ENCODE assay signal across 33 cellular contexts in genomic region chr5:141707535-141707934, GRCh38.
"Had no signal": no experiment of that assay in that cellular context is flagged by ENCODE, and none has a peak within 500 bp of the region (broad histone marks: within the 10 kb centered on the region; RNA-seq: fewer than 3 reads in every experiment).

No MANE protein-coding gene starts in this region.

- DNase-seq: activated B cell treated with CpG ODN at 0.5 μM for 24 hours; activated CD4-positive, alpha-beta T cell treated with anti-CD3 and anti-CD28 coated beads for 48 hours; activated CD4-positive, alpha-beta T cell treated with anti-CD3 and anti-CD28 coated beads, Interleukin-2, amount 50 U/mL, for 1 hour; activated CD4-positive, alpha-beta T cell treated with anti-CD3 and anti-CD28 coated beads, Interleukin-2, amount 50 U/mL, for 48 hours; activated CD8-positive, alpha-beta memory T cell treated with anti-CD3 and anti-CD28 coated beads for 24 hours; activated CD8-positive, alpha-beta T cell treated with anti-CD3 and anti-CD28 coated beads for 36 hours; activated effector memory CD4-positive, alpha-beta T cell treated with Interleukin-2 at 50 U/mL for 16 hours; activated gamma-delta T cell treated with Interleukin-2 at 50 U/mL for 16 hours; activated naive CD4-positive, alpha-beta T cell treated with Interleukin-2 at 50 U/mL for 16 hours; activated naive CD8-positive, alpha-beta T cell treated with anti-CD3 and anti-CD28 coated beads for 36 hours; activated naive CD8-positive, alpha-beta T cell treated with anti-CD3 and anti-CD28 coated beads, Interleukin-2, amount 50 U/mL, for 24 hours; activated T-cell treated with anti-CD3 and anti-CD28 coated beads, Interleukin-2, amount 50 U/mL, for 4 hours; adrenal gland; brain microvascular endothelial cell; caudate nucleus; cortex of kidney; dermis blood vessel endothelial cell; effector CD4-positive, alpha-beta T cell; effector memory CD8-positive, alpha-beta T cell; esophagus squamous epithelium; foreskin melanocyte; heart right ventricle; T-helper 1 cell; T-helper 17 cell; T1000 had no signal

- H3K4me1 Mint-ChIP-seq: activated T-helper 17 cell treated with anti-CD3 and anti-CD28 coated beads, Interleukin-2, amount 50 U/mL, for 72 hours had no signal

- H3K4me3 Mint-ChIP-seq: activated B cell treated with CpG ODN at 0.5 μM for 24 hours; activated CD8-positive, alpha-beta T cell treated with anti-CD3 and anti-CD28 coated beads for 36 hours; activated naive CD4-positive, alpha-beta T cell treated with anti-CD3 and anti-CD28 coated beads, Interleukin-2, amount 50 U/mL, for 24 hours; activated naive CD8-positive, alpha-beta T cell treated with anti-CD3 and anti-CD28 coated beads for 36 hours; activated naive CD8-positive, alpha-beta T cell treated with anti-CD3 and anti-CD28 coated beads, Interleukin-2, amount 50 U/mL, for 24 hours; activated T-cell treated with anti-CD3 and anti-CD28 coated beads, Interleukin-2, amount 50 U/mL, for 4 hours; activated T-helper 17 cell treated with anti-CD3 and anti-CD28 coated beads, Interleukin-2, amount 50 U/mL, for 72 hours; effector memory CD8-positive, alpha-beta T cell; T-helper 17 cell; T-helper 2 cell treated with Interferon-gamma antibody and Interleukin-4, amounts not matched to agents 5 μg/mL and 100 μg/mL, for 36 hours had no signal

- H3K36me3 Mint-ChIP-seq: activated naive CD4-positive, alpha-beta T cell treated with anti-CD3 and anti-CD28 coated beads, Interleukin-2, amount 50 U/mL, for 24 hours; activated naive CD8-positive, alpha-beta T cell treated with anti-CD3 and anti-CD28 coated beads for 36 hours had no signal

- H3K27ac ChIP-seq: adrenal gland, ascending aorta, brain microvascular endothelial cell, epithelial cell of prostate, esophagus squamous epithelium, gastroesophageal sphincter, heart right ventricle, VCaP had no signal

- H3K4me3 ChIP-seq: adrenal gland, ascending aorta, esophagus squamous epithelium, gastroesophageal sphincter, heart right ventricle had no signal

- H3K9me3 Mint-ChIP-seq: activated B cell treated with CpG ODN at 0.5 μM for 24 hours; activated CD8-positive, alpha-beta T cell treated with anti-CD3 and anti-CD28 coated beads for 36 hours; activated naive CD4-positive, alpha-beta T cell treated with anti-CD3 and anti-CD28 coated beads, Interleukin-2, amount 50 U/mL, for 24 hours; activated naive CD8-positive, alpha-beta T cell treated with anti-CD3 and anti-CD28 coated beads for 36 hours; activated naive CD8-positive, alpha-beta T cell treated with anti-CD3 and anti-CD28 coated beads, Interleukin-2, amount 50 U/mL, for 24 hours; activated T-cell treated with anti-CD3 and anti-CD28 coated beads, Interleukin-2, amount 50 U/mL, for 4 hours; activated T-helper 17 cell treated with anti-CD3 and anti-CD28 coated beads, Interleukin-2, amount 50 U/mL, for 72 hours; effector memory CD8-positive, alpha-beta T cell; T-helper 2 cell treated with Interferon-gamma antibody and Interleukin-4, amounts not matched to agents 5 μg/mL and 100 μg/mL, for 36 hours had no signal

- ATAC-seq: activated CD4-positive, CD25-positive, alpha-beta regulatory T cell treated with anti-CD3 and anti-CD28 coated beads, Interleukin-2, amount 50 U/mL, for 24 hours; activated CD8-positive, alpha-beta T cell treated with anti-CD3 and anti-CD28 coated beads for 36 hours; activated naive CD8-positive, alpha-beta T cell treated with anti-CD3 and anti-CD28 coated beads, Interleukin-2, amount 50 U/mL, for 24 hours; activated T-cell treated with anti-CD3 and anti-CD28 coated beads, Interleukin-2, amount 50 U/mL, for 4 hours; activated T-helper 17 cell treated with anti-CD3 and anti-CD28 coated beads, Interleukin-2, amount 50 U/mL, for 72 hours; effector memory CD8-positive, alpha-beta T cell; gastroesophageal sphincter; heart right ventricle; T-helper 17 cell had no signal

- H3K36me3 ChIP-seq: adrenal gland, ascending aorta, brain microvascular endothelial cell, esophagus squamous epithelium, gastroesophageal sphincter, heart right ventricle had no signal

- H3K9me3 ChIP-seq: adrenal gland, ascending aorta, esophagus squamous epithelium, gastroesophageal sphincter, heart right ventricle had no signal

- H3K27ac Mint-ChIP-seq: activated B cell treated with CpG ODN at 0.5 μM for 24 hours; activated CD8-positive, alpha-beta T cell treated with anti-CD3 and anti-CD28 coated beads for 36 hours; activated naive CD4-positive, alpha-beta T cell treated with anti-CD3 and anti-CD28 coated beads, Interleukin-2, amount 50 U/mL, for 24 hours; activated naive CD8-positive, alpha-beta T cell treated with anti-CD3 and anti-CD28 coated beads for 36 hours; activated naive CD8-positive, alpha-beta T cell treated with anti-CD3 and anti-CD28 coated beads, Interleukin-2, amount 50 U/mL, for 24 hours; activated T-helper 17 cell treated with anti-CD3 and anti-CD28 coated beads, Interleukin-2, amount 50 U/mL, for 72 hours; effector memory CD8-positive, alpha-beta T cell; T-helper 17 cell; T-helper 2 cell treated with Interferon-gamma antibody and Interleukin-4, amounts not matched to agents 5 μg/mL and 100 μg/mL, for 36 hours had no signal

- H3K27me3 ChIP-seq: adrenal gland had no signal

- H3K27me3 Mint-ChIP-seq: activated CD8-positive, alpha-beta T cell treated with anti-CD3 and anti-CD28 coated beads for 36 hours; activated naive CD4-positive, alpha-beta T cell treated with anti-CD3 and anti-CD28 coated beads, Interleukin-2, amount 50 U/mL, for 24 hours; activated naive CD8-positive, alpha-beta T cell treated with anti-CD3 and anti-CD28 coated beads for 36 hours; activated T-helper 17 cell treated with anti-CD3 and anti-CD28 coated beads, Interleukin-2, amount 50 U/mL, for 72 hours had no signal
